In the genomic region with DNA sequence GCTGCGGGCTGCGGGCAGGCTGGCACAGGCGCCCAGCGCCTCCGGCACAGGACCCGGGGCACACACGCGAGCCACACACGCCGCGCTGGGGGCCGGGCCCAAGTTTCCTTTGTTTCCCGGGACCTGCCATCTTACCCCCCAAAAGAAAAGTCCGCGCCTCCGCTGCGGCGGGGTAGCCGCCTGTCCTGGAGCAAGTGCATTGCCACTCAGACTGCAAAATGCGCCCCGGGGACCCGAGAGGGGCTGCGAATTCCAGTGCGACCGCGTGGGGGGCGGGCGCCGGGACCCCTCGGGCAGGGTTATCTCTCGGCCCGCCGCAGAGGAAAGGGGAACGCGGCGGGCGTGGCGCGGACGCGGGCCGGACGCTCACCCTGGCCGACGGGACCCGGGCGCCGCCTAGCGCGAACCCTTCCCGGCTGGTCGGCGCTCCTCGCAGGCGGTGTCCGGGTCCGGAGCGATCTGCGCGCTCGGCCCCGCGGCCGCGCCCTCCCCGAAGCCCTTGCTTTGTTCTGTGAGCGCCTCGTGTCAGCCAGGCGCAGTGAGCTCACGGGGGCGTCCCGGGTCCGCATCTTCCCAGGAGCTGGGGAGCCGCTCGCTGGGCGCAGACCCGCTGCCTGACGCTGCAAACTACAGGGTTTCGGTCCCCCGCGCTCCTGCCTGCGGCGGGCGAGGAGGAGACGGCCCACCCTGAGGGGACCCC, we compare ENCODE assay signal across 8 cellular contexts. TPM values are rescaled to one million over a fixed set of nuclear protein-coding genes. Genes with fewer than 3 reads are reported as not detected.
DNase-seq lines count a peak whose midpoint lies in the region; ATAC-seq and TF ChIP-seq lines count a peak whose summit lies in the region.

No MANE protein-coding gene starts in this region.

- no peaks in the 10 kb centered on the region for H3K9me3 ChIP-seq in CD4-positive, alpha-beta memory T cell (ENCODE audit: control insufficient read depth in 1 of 2, low read length in 2 of 2)
- H3K9me3 ChIP-seq in SJCRH30 (replicated peaks) = no peaks in the 10 kb centered on the region
- H3K9me3 ChIP-seq in effector memory CD4-positive, alpha-beta T cell (ENCODE audit: control insufficient read depth, low read length) = no peaks in the 10 kb centered on the region
- H3K9me3 ChIP-seq in mucosa of descending colon = no peaks in the 10 kb centered on the region
- no peaks in the 10 kb centered on the region for H3K9me3 ChIP-seq in vagina

- DNase-seq in CD4-positive, alpha-beta memory T cell = no peak
- DNase-seq in HK-2 (ENCODE audit: unreplicated experiment) (peak; percentile 77), SJCRH30 (peak; percentile 42 to 54), mucosa of descending colon (peak; percentile 72 to 85 (median 78)), vagina (ENCODE audit: extremely low spot score in 2 of 2) (no peak), DMS114 treated with DMSO at 0.1 percent for 48 hours (lab: John Stamatoyannopoulos, UW; ENCODE audit: unreplicated experiment) (no peak)
- no peak for DNase-seq in effector memory CD4-positive, alpha-beta T cell

- peak overlapping the region in 5 of 8 donors; percentile 47 to 69 (median 52) for H3K4me3 Mint-ChIP-seq in CD4-positive, alpha-beta memory T cell

- peaks cover 23% of the 10 kb centered on the region for H3K4me1 ChIP-seq in CD4-positive, alpha-beta memory T cell (ENCODE audit: insufficient read depth, low read length)
- H3K4me1 ChIP-seq in SJCRH30 (no peaks in the 10 kb centered on the region; the same call in 1 of the 2 replicates), mucosa of descending colon (ENCODE audit: low read depth) (peaks cover 16% of the 10 kb centered on the region), vagina (peaks cover 25% of the 10 kb centered on the region)
- peaks cover 17% of the 10 kb centered on the region for H3K4me1 ChIP-seq in effector memory CD4-positive, alpha-beta T cell (ENCODE audit: control insufficient read depth, insufficient read depth, low read length, poor library complexity, severe bottlenecking)

- intact Hi-C loops in CD4-positive, alpha-beta memory T cell (cut with micrococcal nuclease) = loop anchor here (5.0 kb wide), 1 partner anchor 142 kb away; a partner anchor contains a TSS
- intact Hi-C loops in mucosa of descending colon (cut with DNase I, micrococcal nuclease) (loop anchor here (5.0 to 10.0 kb wide), 3 partner anchors 368 to 530 kb away; no protein-coding TSS in a partner anchor), vagina (cut with DNase I) (no loop called here)

- H3K9me3 Mint-ChIP-seq in CD4-positive, alpha-beta memory T cell = no peaks in the 10 kb centered on the region

- POLR2A ChIA-PET in CD4-positive, alpha-beta memory T cell (lab: Charles Lee; ENCODE audit: partially characterized antibody) = no interaction called here

- H3K27me3 Mint-ChIP-seq in CD4-positive, alpha-beta memory T cell = peaks cover 37 to 41% of the 10 kb centered on the region in 2 donors

- no peak overlapping the region for H3K27ac ChIP-seq in CD4-positive, alpha-beta memory T cell (ENCODE audit: low read depth, low read length)
- H3K27ac ChIP-seq in SJCRH30 (no peak overlapping the region), vagina (peak overlapping the region; percentile 57)
- no peak overlapping the region for H3K27ac ChIP-seq in effector memory CD4-positive, alpha-beta T cell (ENCODE audit: insufficient read depth, low read length, poor library complexity, severe bottlenecking)

- H3K36me3 Mint-ChIP-seq in CD4-positive, alpha-beta memory T cell = no peaks in the 10 kb centered on the region

- H3K27me3 ChIP-seq in CD4-positive, alpha-beta memory T cell (ENCODE audit: insufficient read depth, low read length) = peaks cover 3% of the 10 kb centered on the region
- H3K27me3 ChIP-seq in SJCRH30 = peaks cover 14% of the 10 kb centered on the region; the same call in 1 of the 2 replicates
- peaks cover 23% of the 10 kb centered on the region for H3K27me3 ChIP-seq in effector memory CD4-positive, alpha-beta T cell (replicated peaks; ENCODE audit: control insufficient read depth, insufficient read depth, low read length, poor library complexity, severe bottlenecking)
- H3K27me3 ChIP-seq in vagina = no peaks in the 10 kb centered on the region

- no peak overlapping the region for H3K4me3 ChIP-seq in CD4-positive, alpha-beta memory T cell (ENCODE audit: low read length in 2 of 2)
- H3K4me3 ChIP-seq in SJCRH30 (peak overlapping the region; percentile 65), mucosa of descending colon (peak overlapping the region; percentile 35), vagina (peak overlapping the region; percentile 50 to 59)
- peak overlapping the region; percentile 49 for H3K4me3 ChIP-seq in effector memory CD4-positive, alpha-beta T cell (ENCODE audit: insufficient read depth, low read depth, low read length, poor library complexity, severe bottlenecking)

- peaks cover 2 to 20% (median 12%) of the 10 kb centered on the region in 4 donors for H3K4me1 Mint-ChIP-seq in CD4-positive, alpha-beta memory T cell

- H3K27ac Mint-ChIP-seq in CD4-positive, alpha-beta memory T cell = no peak overlapping the region

- TF ChIP-seq POLR2A in vagina (IDR thresholded peaks at IDR 0.05) = no peak

- TF ChIP-seq CTCF in mucosa of descending colon (IDR thresholded peaks at IDR 0.05) (no peak), vagina (IDR thresholded peaks at IDR 0.05) (no peak)

- H3K36me3 ChIP-seq in CD4-positive, alpha-beta memory T cell (ENCODE audit: insufficient read depth, low read length) = no peaks in the 10 kb centered on the region
- H3K36me3 ChIP-seq in SJCRH30 = no peaks in the 10 kb centered on the region
- H3K36me3 ChIP-seq in effector memory CD4-positive, alpha-beta T cell (ENCODE audit: control insufficient read depth, insufficient read depth, low read length) = no peaks in the 10 kb centered on the region
- no peaks in the 10 kb centered on the region for H3K36me3 ChIP-seq in mucosa of descending colon (ENCODE audit: low read depth)
- H3K36me3 ChIP-seq in vagina = no peaks in the 10 kb centered on the region

- CTCF ChIA-PET in CD4-positive, alpha-beta memory T cell (lab: Charles Lee; ENCODE audit: partially characterized antibody) = no interaction called here

- ATAC-seq in GM19324 (IDR thresholded peaks at IDR 0.05; ENCODE audit: low FRiP score, unreplicated experiment) (peak; percentile 73), mucosa of descending colon (peak; percentile 76)

RNA-seq across cellular contexts. Expression of a gene that starts 0.6 kb away (rescaled TPM):
- not detected for total RNA-seq in CD4-positive, alpha-beta memory T cell
- under 1 TPM in 1 of 2 donors, not detected in 1; 0.99 TPM for polyA plus RNA-seq in CD4-positive, alpha-beta memory T cell
- 1.5 and 1.6 TPM in 2 replicates for total RNA-seq in SJCRH30 (2014; rRNA removed; shearing (Covaris generic))
- 1,000 to 10,000 TPM in 2 of 3 donors, 100 to 1,000 TPM in 1; 968 to 2,235 (median 1,593) TPM for total RNA-seq in mucosa of descending colon
- total RNA-seq in vagina = 86.9 TPM

RNA-seq across cellular contexts. Expression of a gene that starts 52.9 kb away (rescaled TPM):
- 10 to 100 TPM; 21.6 to 23.7 TPM for total RNA-seq in CD4-positive, alpha-beta memory T cell
- polyA plus RNA-seq in CD4-positive, alpha-beta memory T cell = 10 to 100 TPM; 12.1 to 19.4 TPM
- 20.5 and 21.0 TPM in 2 replicates for total RNA-seq in SJCRH30 (2014; rRNA removed; shearing (Covaris generic))
- total RNA-seq in mucosa of descending colon (10 to 100 TPM; 22.6 to 30.7 (median 30.0) TPM), vagina (10.8 TPM)

Comparison
In these comparisons a context has a peak if more than half of its experiments do, and no peak if none do; other contexts are left out.
1. DNase-seq: peak in HK-2 (single experiment), SJCRH30 (2 of 2) and mucosa of descending colon (3 of 3); none in CD4-positive, alpha-beta memory T cell (0 of 5), effector memory CD4-positive, alpha-beta T cell (0 of 3), vagina (0 of 2) and DMS114 treated with DMSO at 0.1 percent for 48 hours (single experiment).
2. H3K4me3 ChIP-seq: peak in SJCRH30 (single experiment), effector memory CD4-positive, alpha-beta T cell (single experiment), mucosa of descending colon (single experiment) and vagina (2 of 2); none in CD4-positive, alpha-beta memory T cell (0 of 2).
3. RNA of a gene that starts 0.6 kb away (total RNA-seq): 968 to 2,235 TPM in mucosa of descending colon and 86.9 TPM in vagina (single experiment); 1.5 to 1.6 TPM in SJCRH30 and not detected in CD4-positive, alpha-beta memory T cell; every median in the first group is over 10 times any median in the second.